ENCODE assay signal across 8 cellular contexts in genomic region chr20:1895674-1896496, GRCh38. TPM values are rescaled to one million over a fixed set of nuclear protein-coding genes. Genes with fewer than 3 reads are reported as not detected.
DNase-seq lines count a peak whose midpoint lies in the region; ATAC-seq, FAIRE-seq and TF ChIP-seq lines count a peak whose summit lies in the region.

No MANE protein-coding gene starts in this region.

- no peaks in the 10 kb centered on the region for H4K20me1 ChIP-seq in K562 (replicated peaks; ENCODE audit: control insufficient read depth, insufficient read depth, low read length)

- no peak for FAIRE-seq in K562 (lab: Jason Lieb, UNC)
- no peak for FAIRE-seq in kidney (lab: Jason Lieb, UNC)

- H3K36me3 ChIP-seq in K562 (ENCODE audit: control insufficient read depth, insufficient read depth, low read length) (no peaks in the 10 kb centered on the region), kidney (ENCODE audit: control insufficient read depth in 1 of 2, insufficient read depth in 2 of 2, low read length in 2 of 2) (no peaks in the 10 kb centered on the region), stomach smooth muscle (ENCODE audit: control insufficient read depth in 2 of 2, insufficient read depth in 2 of 2, low read length in 2 of 2) (no peaks in the 10 kb centered on the region)

- no peaks in the 10 kb centered on the region for H3K4me1 Mint-ChIP-seq in activated CD8-positive, alpha-beta T cell treated with anti-CD3 and anti-CD28 coated beads for 36 hours (ENCODE audit: low read depth)
- H3K4me1 Mint-ChIP-seq in activated CD8-positive, alpha-beta T cell treated with anti-CD3 and anti-CD28 coated beads, Interleukin-2, amount 10 ng/mL, durations not matched to agents 7 days and 5 days (ENCODE audit: low read depth) = no peaks in the 10 kb centered on the region

- no peak overlapping the region for H2AFZ ChIP-seq in K562 (ENCODE audit: low read depth, low read length)

- POLR2A ChIA-PET in activated CD8-positive, alpha-beta T cell treated with anti-CD3 and anti-CD28 coated beads for 36 hours (lab: Charles Lee) = no interaction called here
- POLR2A ChIA-PET in activated CD8-positive, alpha-beta T cell treated with anti-CD3 and anti-CD28 coated beads, Interleukin-2, amount 10 ng/mL, durations not matched to agents 7 days and 5 days (lab: Charles Lee) = no interaction called here
- POLR2A ChIA-PET in K562 (lab: Yijun Ruan, JAX) = no interaction called here

- peaks cover 49% of the 10 kb centered on the region for H3K27me3 Mint-ChIP-seq in activated CD8-positive, alpha-beta T cell treated with anti-CD3 and anti-CD28 coated beads for 36 hours
- peaks cover 58% of the 10 kb centered on the region for H3K27me3 Mint-ChIP-seq in activated CD8-positive, alpha-beta T cell treated with anti-CD3 and anti-CD28 coated beads, Interleukin-2, amount 10 ng/mL, durations not matched to agents 7 days and 5 days (ENCODE audit: low read depth)

- TF ChIP-seq EP300 in K562 (IDR thresholded peaks at IDR 0.05; ENCODE audit: low read length) = no peak

- no peak overlapping the region for H3K4me3 ChIP-seq in K562
- peak overlapping the region; percentile 60 to 75 for H3K4me3 ChIP-seq in kidney (ENCODE audit: low read length in 2 of 2)
- peak overlapping the region; percentile 76 to 85 for H3K4me3 ChIP-seq in stomach smooth muscle (ENCODE audit: low read length in 2 of 2)

- H3K9me3 ChIP-seq in K562 (replicated peaks; ENCODE audit: control insufficient read depth, insufficient read depth, low read depth, low read length) = no peaks in the 10 kb centered on the region
- no peaks in the 10 kb centered on the region for H3K9me3 ChIP-seq in kidney (ENCODE audit: control insufficient read depth in 1 of 2, low read length in 2 of 2)
- no peaks in the 10 kb centered on the region for H3K9me3 ChIP-seq in stomach smooth muscle (ENCODE audit: control insufficient read depth in 2 of 2, low read length in 2 of 2)

- no peaks in the 10 kb centered on the region for H3K79me2 ChIP-seq in K562 (ENCODE audit: control insufficient read depth, insufficient read depth, low read length)

- H3K9ac ChIP-seq in K562 (ENCODE audit: insufficient read depth in 1 of 2, low read depth in 2 of 2, low read length in 2 of 2) (no peak overlapping the region), kidney (ENCODE audit: low read length in 2 of 2) (peak overlapping the region; percentile 69 to 79), stomach smooth muscle (ENCODE audit: low read length in 2 of 2) (peak overlapping the region; percentile 80 to 83)

- no peak overlapping the region for H3K27ac Mint-ChIP-seq in activated CD8-positive, alpha-beta T cell treated with anti-CD3 and anti-CD28 coated beads for 36 hours
- H3K27ac Mint-ChIP-seq in activated CD8-positive, alpha-beta T cell treated with anti-CD3 and anti-CD28 coated beads, Interleukin-2, amount 10 ng/mL, durations not matched to agents 7 days and 5 days = no peak overlapping the region

- no peak overlapping the region for H3K4me2 ChIP-seq in K562 (ENCODE audit: insufficient read depth, low read length)

- no peak for TF ChIP-seq POLR2A in K562 (conservative IDR thresholded peaks at IDR 0.05)

- intact Hi-C loops in activated CD8-positive, alpha-beta T cell treated with anti-CD3 and anti-CD28 coated beads for 36 hours (cut with micrococcal nuclease) = no loop called here
- intact Hi-C loops in K562 (cut with micrococcal nuclease) (no loop called here), kidney (cut with DNase I) (no loop called here)

- BruUV-seq in K562 (replicated peaks; lab: Mats Ljungman, UMichigan) = no TSS peak

- CTCF ChIA-PET in activated CD8-positive, alpha-beta T cell treated with anti-CD3 and anti-CD28 coated beads for 36 hours (lab: Charles Lee) = no interaction called here
- CTCF ChIA-PET in activated CD8-positive, alpha-beta T cell treated with anti-CD3 and anti-CD28 coated beads, Interleukin-2, amount 10 ng/mL, durations not matched to agents 7 days and 5 days (lab: Charles Lee) = no interaction called here
- CTCF ChIA-PET in K562 (lab: Yijun Ruan, JAX; ENCODE audit: low intra/inter-chr PET ratio) = no interaction called here

- TF ChIP-seq CTCF in activated CD8-positive, alpha-beta T cell treated with anti-CD3 and anti-CD28 coated beads for 36 hours (IDR thresholded peaks at IDR 0.05) = no peak
- TF ChIP-seq CTCF in K562 (IDR thresholded peaks at IDR 0.05 in 2 of 3, conservative IDR thresholded peaks at IDR 0.05 in 1 of 3; ENCODE audit: insufficient read depth in 2 of 3, low read depth in 1 of 3, low read length in 3 of 3) (no peak), kidney (IDR thresholded peaks at IDR 0.05; ENCODE audit: borderline replicate concordance, extremely low read depth, insufficient read depth) (no peak), GM13976 (IDR thresholded peaks at IDR 0.05; ENCODE audit: borderline replicate concordance, control extremely low read depth, extremely low read depth, insufficient read depth, missing control alignments) (no peak)

- in situ Hi-C loops in K562 (cut with MboI) = no loop called here
- in situ Hi-C loops in GM13976 (cut with MboI; ENCODE audit: low sequenced_read_pairs, unreplicated experiment) = no loop called here

- no peaks in the 10 kb centered on the region for H3K36me3 Mint-ChIP-seq in activated CD8-positive, alpha-beta T cell treated with anti-CD3 and anti-CD28 coated beads for 36 hours (ENCODE audit: low read depth)
- H3K36me3 Mint-ChIP-seq in activated CD8-positive, alpha-beta T cell treated with anti-CD3 and anti-CD28 coated beads, Interleukin-2, amount 10 ng/mL, durations not matched to agents 7 days and 5 days (ENCODE audit: low read depth) = no peaks in the 10 kb centered on the region

- H3K27ac ChIP-seq in K562 (ENCODE audit: extremely low read depth, low read depth, low read length) (no peak overlapping the region), kidney (ENCODE audit: low read depth in 2 of 2, low read length in 2 of 2) (peak overlapping the region; percentile 33), stomach smooth muscle (ENCODE audit: low read length) (peak overlapping the region; percentile 78)

- TF ChIP-seq RAD21 in K562 (CRISPR knock-in tag; conservative IDR thresholded peaks at IDR 0.05 in 1 of 2, IDR thresholded peaks at IDR 0.05 in 1 of 2) = no peak

- ATAC-seq in activated CD8-positive, alpha-beta T cell treated with anti-CD3 and anti-CD28 coated beads for 36 hours = no peak
- no peak for ATAC-seq in activated CD8-positive, alpha-beta T cell treated with anti-CD3 and anti-CD28 coated beads, Interleukin-2, amount 10 ng/mL, durations not matched to agents 7 days and 5 days
- ATAC-seq in K562 (no peak), HG02973 (IDR thresholded peaks at IDR 0.05; ENCODE audit: unreplicated experiment) (no peak)

- peak overlapping the region; percentile 40 for H3K4me3 Mint-ChIP-seq in activated CD8-positive, alpha-beta T cell treated with anti-CD3 and anti-CD28 coated beads for 36 hours
- H3K4me3 Mint-ChIP-seq in activated CD8-positive, alpha-beta T cell treated with anti-CD3 and anti-CD28 coated beads, Interleukin-2, amount 10 ng/mL, durations not matched to agents 7 days and 5 days = no peak overlapping the region

- H3K4me1 ChIP-seq in K562 (replicated peaks in 1 of 2; ENCODE audit: control insufficient read depth in 2 of 2, insufficient read depth in 2 of 2, low read length in 2 of 2) (peaks cover 0 to 13% of the 10 kb centered on the region in 2 experiments; a peak in 2 of 5 replicates), kidney (ENCODE audit: control insufficient read depth in 1 of 2, insufficient read depth in 1 of 2, low read depth in 1 of 2, low read length in 2 of 2) (peaks cover 0 to 3% of the 10 kb centered on the region in 2 donors), stomach smooth muscle (ENCODE audit: control insufficient read depth, insufficient read depth, low read length) (peaks cover 45% of the 10 kb centered on the region)

- no peaks in the 10 kb centered on the region for H3K9me1 ChIP-seq in K562 (ENCODE audit: control insufficient read depth, insufficient read depth, low read length)

- H3K27me3 ChIP-seq in K562 (ENCODE audit: control insufficient read depth in 2 of 2, insufficient read depth in 2 of 2, low read length in 2 of 2) = peaks cover 8 to 38% of the 10 kb centered on the region in 2 experiments; a peak in 4 of 5 replicates
- H3K27me3 ChIP-seq in stomach smooth muscle (ENCODE audit: control insufficient read depth in 1 of 2, insufficient read depth in 2 of 2, low read length in 2 of 2) = no peaks in the 10 kb centered on the region

- H3K9me3 Mint-ChIP-seq in activated CD8-positive, alpha-beta T cell treated with anti-CD3 and anti-CD28 coated beads for 36 hours = no peaks in the 10 kb centered on the region
- no peaks in the 10 kb centered on the region for H3K9me3 Mint-ChIP-seq in activated CD8-positive, alpha-beta T cell treated with anti-CD3 and anti-CD28 coated beads, Interleukin-2, amount 10 ng/mL, durations not matched to agents 7 days and 5 days (ENCODE audit: insufficient read depth)

- no peak for DNase-seq in activated CD8-positive, alpha-beta T cell treated with anti-CD3 and anti-CD28 coated beads for 36 hours
- no peak for DNase-seq in activated CD8-positive, alpha-beta T cell treated with anti-CD3 and anti-CD28 coated beads, Interleukin-2, amount 10 ng/mL, durations not matched to agents 7 days and 5 days
- DNase-seq in K562 (ENCODE audit: extremely low read depth in 1 of 4, low spot score in 3 of 4) = no peak
- no peak for DNase-seq in kidney
- no peak for DNase-seq in iPS-NIHi11 (ENCODE audit: low spot score)
- DNase-seq in GM13976 (ENCODE audit: low spot score) = no peak

- WGBS in K562 (ENCODE audit: insufficient coverage, low coverage, missing lambda C conversion rate) = 10% methylated on average over 10 of the region's 24 CpGs

RNA-seq across cellular contexts. Expression of gene SIRPA, which starts 0.7 kb away (rescaled TPM):
- under 1 TPM; 0.09 TPM for total RNA-seq in activated CD8-positive, alpha-beta T cell treated with anti-CD3 and anti-CD28 coated beads for 36 hours
- total RNA-seq in activated CD8-positive, alpha-beta T cell treated with anti-CD3 and anti-CD28 coated beads, Interleukin-2, amount 10 ng/mL, durations not matched to agents 7 days and 5 days = not detected
- total RNA-seq in K562 (2011; cell fraction: chromatin; rRNA removed; ENCODE audit: low replicate concordance) = 0.25 TPM in 1 of 2 replicates, not detected in the other
- 0.17 TPM in 1 of 2 replicates, not detected in the other for total RNA-seq in K562 (2011; cell fraction: nucleolus; rRNA removed)
- total RNA-seq in K562 (2011; cell fraction: nucleoplasm; rRNA removed) = 0.15 and 0.23 TPM in 2 replicates
- 0.04 TPM in 1 of 2 replicates, not detected in the other for total RNA-seq in K562 (2014; rRNA removed)
- total RNA-seq in K562 (2014; rRNA removed; fragmentation: Illumina TruSeq; extraction: Trizol) = 0.10 and 0.11 TPM in 2 replicates
- total RNA-seq in K562 (2015; rRNA removed; fragmentation: Illumina TruSeq; extraction: Trizol) = 0.23 and 0.25 TPM in 2 replicates
- total RNA-seq in K562 (2021) = 0.40 and 0.56 TPM in 2 replicates
- polyA plus RNA-seq in K562 (2011; rRNA removed) = 0.08 and 4.4 TPM in 2 replicates
- 0.18 and 3.1 TPM in 2 replicates for polyA plus RNA-seq in K562 (2011; cell fraction: cytosol; rRNA removed)
- polyA plus RNA-seq in K562 (2011; cell fraction: nucleus; rRNA removed) = 0.30 and 7.5 TPM in 2 replicates
- 0.20 and 0.35 TPM in 2 replicates for polyA plus RNA-seq in K562 (2012)
- 0.25 and 0.28 TPM in 2 replicates for polyA plus RNA-seq in K562 (2014; fragmentation: Illumina TruSeq; extraction: Trizol)
- under 1 TPM in 1 of 2 experiments, not detected in 1; 0.01 TPM for polyA plus RNA-seq in K562 (2014; fragmentation: Nextera tagmentation; extraction: Ambion mirVana)
- 0.08 and 0.09 TPM in 2 replicates for polyA plus RNA-seq in K562 (2014; rRNA removed)
- 2.1 TPM in 1 of 2 replicates, not detected in the other for polyA minus RNA-seq in K562 (2011; rRNA and poly(A)+ RNA removed)
- polyA minus RNA-seq in K562 (2011; cell fraction: cytosol; rRNA and poly(A)+ RNA removed) = 4.7 TPM in 1 of 2 replicates, not detected in the other
- polyA minus RNA-seq in K562 (2011; cell fraction: nucleus; rRNA and poly(A)+ RNA removed) = 0.13 and 3.8 TPM in 2 replicates
- total RNA-seq in kidney = 46.6 TPM
- polyA plus RNA-seq in kidney (ENCODE audit: insufficient read depth, low read depth, low replicate concordance) = 24.7 TPM

Comparison
In these comparisons a context has a peak if more than half of its experiments do, and no peak if none do; other contexts are left out.
1. H3K9ac ChIP-seq: peak in kidney (2 of 2) and stomach smooth muscle (2 of 2); none in K562 (0 of 2).
2. RNA of gene SIRPA, which starts 0.7 kb away (total RNA-seq): 46.6 TPM in kidney (single experiment); 0.04 to 0.56 TPM in K562, 0.09 TPM in activated CD8-positive, alpha-beta T cell treated with anti-CD3 and anti-CD28 coated beads for 36 hours and not detected in activated CD8-positive, alpha-beta T cell treated with anti-CD3 and anti-CD28 coated beads, Interleukin-2, amount 10 ng/mL, durations not matched to agents 7 days and 5 days; every median in the first group is over 10 times any median in the second.